Comparison of ENCODE assay signal across 8 cellular contexts in the genomic region with DNA sequence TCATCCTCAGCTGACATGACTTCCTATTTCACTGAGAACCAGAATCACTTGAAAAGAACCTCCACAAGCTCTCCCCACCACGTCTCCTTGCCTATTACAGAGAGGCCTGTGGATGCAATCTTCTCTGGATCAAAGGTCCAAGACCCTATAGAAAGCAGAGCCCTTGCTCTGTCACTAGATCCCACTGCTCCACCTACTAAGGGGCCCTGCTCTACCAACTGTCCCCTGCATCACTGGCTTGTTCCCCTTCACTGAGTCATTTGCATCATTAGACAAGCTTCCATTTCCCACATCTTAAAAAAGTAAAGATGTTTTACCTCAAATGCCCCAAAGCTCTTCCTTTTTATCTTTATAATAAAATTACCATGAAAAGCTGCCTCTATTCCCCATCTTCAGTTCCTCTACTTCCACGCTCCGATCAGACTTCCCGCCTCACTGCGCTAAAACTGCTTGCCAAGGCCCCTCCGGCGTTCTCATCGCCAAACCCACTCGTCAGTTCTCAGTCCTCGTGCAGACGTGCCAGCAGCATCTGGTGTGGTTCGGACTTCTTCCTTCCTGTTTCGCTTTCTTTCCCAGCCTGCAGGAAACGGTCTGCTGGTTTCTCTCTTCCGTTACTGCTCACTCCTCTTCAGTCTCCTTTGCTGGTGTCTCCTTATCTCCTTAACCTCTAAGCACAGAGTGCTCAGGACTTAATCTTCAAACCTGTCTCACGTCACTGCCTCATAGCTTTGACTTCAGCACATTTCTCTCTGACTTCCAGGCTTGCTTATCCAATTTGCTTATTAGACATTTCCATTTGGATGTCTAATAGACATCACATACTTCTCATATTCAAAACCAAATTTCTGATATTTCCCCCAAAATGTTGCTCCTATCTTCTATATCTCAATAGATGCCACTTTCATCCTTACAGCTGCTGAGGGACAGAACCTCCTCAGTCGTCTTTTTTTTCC. TPM values are rescaled to one million over a fixed set of nuclear protein-coding genes. Genes with fewer than 3 reads are reported as not detected.
A peak's percentile ranks its signal among the peaks of the same experiment; 100 is the strongest.
DNase-seq lines count a peak whose midpoint lies in the region; ATAC-seq, FAIRE-seq and TF ChIP-seq lines count a peak whose summit lies in the region.

No MANE protein-coding gene starts in this region.

- TF ChIP-seq POLR2A in erythroblast (IDR thresholded peaks at IDR 0.05; ENCODE audit: low read length) = peak; percentile 60

- H3K27ac Mint-ChIP-seq in activated CD4-positive, alpha-beta memory T cell treated with anti-CD3 and anti-CD28 coated beads for 36 hours = no peak overlapping the region

- intact Hi-C loops in activated CD4-positive, alpha-beta memory T cell treated with anti-CD3 and anti-CD28 coated beads for 36 hours (cut with micrococcal nuclease) = loop anchor here (1.0 to 5.0 kb wide), 6 partner anchors 40 to 1445 kb away; a partner anchor contains a TSS
- intact Hi-C loops in pancreas (cut with DNase I) = no loop called here

- H3K27me3 Mint-ChIP-seq in activated CD4-positive, alpha-beta memory T cell treated with anti-CD3 and anti-CD28 coated beads for 36 hours = no peaks in the 10 kb centered on the region

- no peaks in the 10 kb centered on the region for H3K27me3 ChIP-seq in pancreas

- no peak for FAIRE-seq in pancreas (lab: Jason Lieb, UNC)

- peak; percentile 45 for DNase-seq in CMK (ENCODE audit: low read depth)
- DNase-seq in KG1 (lab: John Stamatoyannopoulos, UW) = peak; percentile 80
- peak; percentile 80 for DNase-seq in activated CD4-positive, alpha-beta memory T cell treated with anti-CD3 and anti-CD28 coated beads for 36 hours
- peak; percentile 75 to 81 for DNase-seq in erythroblast (lab: John Stamatoyannopoulos, UW)
- peak in 2 of 6 donors; percentile 18 to 59 for DNase-seq in pancreas
- DNase-seq in ureter (ENCODE audit: low spot score) = peak; percentile 72
- no peak for DNase-seq in NCI-H510A treated with DMSO at 0.1 percent for 48 hours (lab: John Stamatoyannopoulos, UW)

- H3K9me3 ChIP-seq in pancreas = no peaks in the 10 kb centered on the region

- peaks cover 3 to 10% (median 3%) of the 10 kb centered on the region in 3 donors for H3K4me1 ChIP-seq in pancreas

- no peaks in the 10 kb centered on the region for H3K36me3 ChIP-seq in pancreas

- TF ChIP-seq CTCF in pancreas (IDR thresholded peaks at IDR 0.05) = no peak

- H3K9me3 Mint-ChIP-seq in activated CD4-positive, alpha-beta memory T cell treated with anti-CD3 and anti-CD28 coated beads for 36 hours = no peaks in the 10 kb centered on the region

- peak overlapping the region in 1 of 4 donors; percentile 13 for H3K4me3 ChIP-seq in pancreas

- no peak overlapping the region for H3K4me3 Mint-ChIP-seq in activated CD4-positive, alpha-beta memory T cell treated with anti-CD3 and anti-CD28 coated beads for 36 hours

- peaks cover 41% of the 10 kb centered on the region for H3K4me1 Mint-ChIP-seq in activated CD4-positive, alpha-beta memory T cell treated with anti-CD3 and anti-CD28 coated beads for 36 hours (ENCODE audit: low read depth)

- WGBS in pancreas, 2 donors = 72 to 80% methylated on average over 17 of the region's 17 CpGs

- ATAC-seq in GM21381 (IDR thresholded peaks at IDR 0.05; ENCODE audit: unreplicated experiment) (peak; percentile 63), pancreas (peak in 3 of 4 donors; percentile 70 to 85 (median 80))

- POLR2A ChIA-PET in activated CD4-positive, alpha-beta memory T cell treated with anti-CD3 and anti-CD28 coated beads for 36 hours (lab: Charles Lee) = interaction anchor here (0.7 to 1.4 kb wide), 3 partner anchors 40 to 189 kb away, joined by 3 read pairs; a partner anchor contains a TSS

- H3K27ac ChIP-seq in pancreas = peak overlapping the region in 2 of 4 donors; percentile 48 to 61

- CTCF ChIA-PET in activated CD4-positive, alpha-beta memory T cell treated with anti-CD3 and anti-CD28 coated beads for 36 hours (lab: Charles Lee) = interaction anchor here (0.9 to 1.8 kb wide), 2 partner anchors 13 to 87 kb away, joined by 4 read pairs; no protein-coding TSS in a partner anchor

- H3K36me3 Mint-ChIP-seq in activated CD4-positive, alpha-beta memory T cell treated with anti-CD3 and anti-CD28 coated beads for 36 hours = peaks cover under 1% of the 10 kb centered on the region

RNA-seq across cellular contexts. Expression of a gene that starts 40.5 kb away (rescaled TPM):
- total RNA-seq in activated CD4-positive, alpha-beta memory T cell treated with anti-CD3 and anti-CD28 coated beads for 36 hours = 1 to 10 TPM; 1.5 to 1.8 TPM
- total RNA-seq in pancreas (1 to 10 TPM; 2.7 to 8.8 (median 4.1) TPM), ureter (11.5 TPM)
- 1 to 10 TPM; 7.1 to 9.7 TPM for polyA plus RNA-seq in pancreas
